Comparison of ENCODE assay signal across 32 cellular contexts in genomic region chr10:77518910-77519274, GRCh38.
"Had no signal": no experiment of that assay in that cellular context is flagged by ENCODE, and none has a peak within 500 bp of the region (broad histone marks: within the 10 kb centered on the region; RNA-seq: fewer than 3 reads in every experiment).

No MANE protein-coding gene starts in this region.

- H3K4me1 Mint-ChIP-seq: activated B cell treated with CpG ODN at 0.5 μM for 24 hours; activated naive CD4-positive, alpha-beta T cell treated with anti-CD3 and anti-CD28 coated beads, Interleukin-2, amount 10 ng/mL, durations not matched to agents 7 days and 5 days; activated naive CD8-positive, alpha-beta T cell treated with anti-CD3 and anti-CD28 coated beads, Interleukin-2, amount 50 U/mL, for 24 hours had no signal

- H3K9me3 Mint-ChIP-seq: activated B cell treated with CpG ODN at 0.5 μM for 24 hours; activated CD4-positive, alpha-beta memory T cell treated with anti-CD3 and anti-CD28 coated beads for 36 hours; activated naive CD8-positive, alpha-beta T cell treated with anti-CD3 and anti-CD28 coated beads, Interleukin-2, amount 50 U/mL, for 24 hours; activated T-cell treated with anti-CD3 and anti-CD28 coated beads, Interleukin-2, amount 50 U/mL, for 4 hours; activated T-helper 1 cell treated with anti-CD3 and anti-CD28 coated beads, Interleukin-12 subunit alpha, Interleukin-12 subunit beta, Interleukin-2, Interleukin-4 antibody, amounts not matched to agents 30 ng/mL and 10 ng/mL and 1 ng/mL, durations not matched to agents 14 hours and 24 hours and 36 hours; brain had no signal

- H3K4me3 ChIP-seq: PC-9 had no signal

- ATAC-seq: activated naive CD8-positive, alpha-beta T cell treated with anti-CD3 and anti-CD28 coated beads, Interleukin-2, amount 50 U/mL, for 24 hours; activated T-cell treated with anti-CD3 and anti-CD28 coated beads, Interleukin-2, amount 50 U/mL, for 4 hours had no signal

- H2AFZ ChIP-seq: PC-9 had no signal

- H3K27ac Mint-ChIP-seq: activated B cell treated with CpG ODN at 0.5 μM for 24 hours; activated CD4-positive, alpha-beta memory T cell treated with anti-CD3 and anti-CD28 coated beads for 36 hours; activated naive CD4-positive, alpha-beta T cell treated with anti-CD3 and anti-CD28 coated beads, Interleukin-2, amount 10 ng/mL, durations not matched to agents 7 days and 5 days; activated naive CD8-positive, alpha-beta T cell; activated naive CD8-positive, alpha-beta T cell treated with anti-CD3 and anti-CD28 coated beads, Interleukin-2, amount 50 U/mL, for 24 hours; activated T-helper 1 cell treated with anti-CD3 and anti-CD28 coated beads, Interleukin-12 subunit alpha, Interleukin-12 subunit beta, Interleukin-2, Interleukin-4 antibody, amounts not matched to agents 30 ng/mL and 10 ng/mL and 1 ng/mL, durations not matched to agents 14 hours and 24 hours and 36 hours had no signal

- DNase-seq: activated B cell treated with CpG ODN at 0.5 μM for 24 hours; activated CD4-positive, alpha-beta memory T cell treated with anti-CD3 and anti-CD28 coated beads for 36 hours; activated CD4-positive, alpha-beta T cell treated with anti-CD3 and anti-CD28 coated beads for 4 hours; activated CD4-positive, alpha-beta T cell treated with anti-CD3 and anti-CD28 coated beads, Interleukin-2, amount 50 U/mL, for 1 hour; activated CD4-positive, CD25-positive, alpha-beta regulatory T cell treated with anti-CD3 and anti-CD28 coated beads, Interleukin-2, amount 50 U/mL, for 72 hours; activated CD8-positive, alpha-beta memory T cell treated with anti-CD3 and anti-CD28 coated beads, Interleukin-2, amount 50 U/mL, for 4 hours; activated naive CD4-positive, alpha-beta T cell treated with anti-CD3 and anti-CD28 coated beads, Interleukin-2, amount 10 ng/mL, durations not matched to agents 7 days and 5 days; activated naive CD8-positive, alpha-beta T cell treated with anti-CD3 and anti-CD28 coated beads, Interleukin-2, amount 50 U/mL, for 24 hours; activated T-cell treated with anti-CD3 and anti-CD28 coated beads for 4 hours; activated T-cell treated with anti-CD3 and anti-CD28 coated beads, Interleukin-2, amount 50 U/mL, for 4 hours; anterior cingulate cortex; caudate nucleus; NCI-H1105 treated with DMSO at 0.1 percent for 48 hours; NCI-H1436 treated with DMSO at 0.1 percent for 48 hours; NCI-H1694 treated with DMSO at 0.1 percent for 48 hours; NCI-H2029; NCI-H2171; NCI-H510A; NCI-H526; NCI-H748 treated with DMSO at 0.1 percent for 48 hours; NK-92 treated with Interleukin-12 subunit alpha and Interleukin-12 subunit beta, amount 100 ng/mL, for 24 hours; PC-9; Right ventricle myocardium superior; T-helper 1 cell; T-helper 2 cell; T-helper 9 cell had no signal

- H3K4me3 Mint-ChIP-seq: activated B cell treated with CpG ODN at 0.5 μM for 24 hours; activated CD4-positive, alpha-beta memory T cell treated with anti-CD3 and anti-CD28 coated beads for 36 hours; activated naive CD4-positive, alpha-beta T cell treated with anti-CD3 and anti-CD28 coated beads, Interleukin-2, amount 10 ng/mL, durations not matched to agents 7 days and 5 days; activated naive CD8-positive, alpha-beta T cell; activated naive CD8-positive, alpha-beta T cell treated with anti-CD3 and anti-CD28 coated beads, Interleukin-2, amount 50 U/mL, for 24 hours; activated T-cell treated with anti-CD3 and anti-CD28 coated beads, Interleukin-2, amount 50 U/mL, for 4 hours; activated T-helper 1 cell treated with anti-CD3 and anti-CD28 coated beads, Interleukin-12 subunit alpha, Interleukin-12 subunit beta, Interleukin-2, Interleukin-4 antibody, amounts not matched to agents 30 ng/mL and 10 ng/mL and 1 ng/mL, durations not matched to agents 14 hours and 24 hours and 36 hours; brain had no signal

- H3K4me2 ChIP-seq: KMS-11, PC-9 had no signal

- FAIRE-seq: bronchial epithelial cell had no signal

- H3K9ac ChIP-seq: KMS-11 had no signal

- H3K36me3 Mint-ChIP-seq: activated CD4-positive, alpha-beta memory T cell treated with anti-CD3 and anti-CD28 coated beads for 36 hours; activated naive CD4-positive, alpha-beta T cell treated with anti-CD3 and anti-CD28 coated beads, Interleukin-2, amount 10 ng/mL, durations not matched to agents 7 days and 5 days; activated naive CD8-positive, alpha-beta T cell; brain had no signal

- H3K27ac ChIP-seq: KMS-11, PC-9, VCaP had no signal
